Comparison of ENCODE assay signal across 31 cellular contexts in the genomic region with DNA sequence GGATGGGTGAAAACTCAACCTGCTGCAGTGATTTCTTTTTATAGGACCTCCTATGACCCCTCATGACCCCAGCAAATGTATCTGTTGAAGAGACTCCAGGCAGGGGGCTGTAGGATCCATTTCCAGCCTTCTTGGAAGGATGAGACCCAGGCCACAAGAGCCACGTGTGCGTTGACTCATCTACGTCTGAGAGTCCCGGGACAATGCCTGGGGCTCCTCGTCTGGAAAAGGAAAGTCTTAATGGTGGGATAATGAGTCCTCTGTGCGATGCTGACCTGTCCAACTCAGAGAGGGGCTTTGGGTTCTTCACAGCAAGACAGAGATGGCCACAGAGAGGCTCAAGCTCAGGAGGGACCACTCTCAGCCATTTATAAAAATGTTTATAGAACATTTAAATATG.
"Had no signal": no experiment of that assay in that cellular context is flagged by ENCODE, and none has a peak within 500 bp of the region (broad histone marks: within the 10 kb centered on the region; RNA-seq: fewer than 3 reads in every experiment).

No MANE protein-coding gene starts in this region.

- H3K27me3 Mint-ChIP-seq: activated CD4-positive, alpha-beta memory T cell treated with anti-CD3 and anti-CD28 coated beads, Interleukin-2, amount 10 ng/mL, durations not matched to agents 7 days and 5 days; activated CD8-positive, alpha-beta memory T cell treated with anti-CD3 and anti-CD28 coated beads, Interleukin-2, amount 10 ng/mL, durations not matched to agents 7 days and 5 days; activated naive CD8-positive, alpha-beta T cell treated with anti-CD3 and anti-CD28 coated beads, Interleukin-2, amount 10 ng/mL, durations not matched to agents 7 days and 5 days; dendritic cell treated with granulocyte-macrophage colony-stimulating factor and Interleukin-4, amounts not matched to agents 40 ng/mL and 50 ng/mL, for 4 days had no signal

- ATAC-seq: activated CD8-positive, alpha-beta memory T cell treated with anti-CD3 and anti-CD28 coated beads, Interleukin-2, amount 10 ng/mL, durations not matched to agents 7 days and 5 days; activated naive CD4-positive, alpha-beta T cell treated with anti-CD3 and anti-CD28 coated beads, Interleukin-2, amount 50 U/mL, for 72 hours; esophagus mucosa; foreskin keratinocyte; gastroesophageal sphincter; heart right ventricle; WTC11 had no signal

- H3K27ac Mint-ChIP-seq: activated CD4-positive, alpha-beta memory T cell treated with anti-CD3 and anti-CD28 coated beads, Interleukin-2, amount 10 ng/mL, durations not matched to agents 7 days and 5 days; activated CD4-positive, alpha-beta T cell treated with anti-CD3 and anti-CD28 coated beads, Interleukin-2, amount 10 ng/mL, durations not matched to agents 7 days and 5 days; activated CD8-positive, alpha-beta memory T cell treated with anti-CD3 and anti-CD28 coated beads, Interleukin-2, amount 10 ng/mL, durations not matched to agents 7 days and 5 days; activated naive CD4-positive, alpha-beta T cell treated with anti-CD3 and anti-CD28 coated beads, Interleukin-2, amount 10 ng/mL, durations not matched to agents 7 days and 5 days; activated naive CD4-positive, alpha-beta T cell treated with anti-CD3 and anti-CD28 coated beads, Interleukin-2, amount 50 U/mL, for 72 hours; activated naive CD8-positive, alpha-beta T cell treated with anti-CD3 and anti-CD28 coated beads, Interleukin-2, amount 10 ng/mL, durations not matched to agents 7 days and 5 days; activated T-helper 1 cell treated with anti-CD3 and anti-CD28 coated beads, Interleukin-12 subunit alpha, Interleukin-12 subunit beta, Interleukin-2, Interleukin-4 antibody, amounts not matched to agents 30 ng/mL and 10 ng/mL and 1 ng/mL, durations not matched to agents 14 hours and 24 hours and 36 hours; activated T-helper 2 cell treated with anti-CD3 and anti-CD28 coated beads, Interferon-gamma antibody, Interleukin-2, Interleukin-4, amounts not matched to agents 10 μg/mL and 5 μg/mL and 100 μg/mL, durations not matched to agents 14 hours and 24 hours and 36 hours; dendritic cell treated with granulocyte-macrophage colony-stimulating factor and Interleukin-4, amounts not matched to agents 40 ng/mL and 50 ng/mL, for 4 days; endodermal cell; WTC11 had no signal

- H3K9me3 Mint-ChIP-seq: activated naive CD4-positive, alpha-beta T cell treated with anti-CD3 and anti-CD28 coated beads, Interleukin-2, amount 10 ng/mL, durations not matched to agents 7 days and 5 days; activated naive CD4-positive, alpha-beta T cell treated with anti-CD3 and anti-CD28 coated beads, Interleukin-2, amount 50 U/mL, for 72 hours; central memory CD8-positive, alpha-beta T cell had no signal

- FAIRE-seq: astrocyte, bronchial epithelial cell, TTC549 had no signal

- DNase-seq: activated CD4-positive, alpha-beta memory T cell treated with anti-CD3 and anti-CD28 coated beads, Interleukin-2, amount 10 ng/mL, durations not matched to agents 7 days and 5 days; activated CD4-positive, alpha-beta T cell treated with anti-CD3 and anti-CD28 coated beads for 1 hour; activated CD4-positive, alpha-beta T cell treated with anti-CD3 and anti-CD28 coated beads for 4 hours; activated CD4-positive, alpha-beta T cell treated with anti-CD3 and anti-CD28 coated beads, Interleukin-2, amount 10 ng/mL, durations not matched to agents 7 days and 5 days; activated CD4-positive, alpha-beta T cell treated with anti-CD3 and anti-CD28 coated beads, Interleukin-2, amount 50 U/mL, for 4 hours; activated CD8-positive, alpha-beta memory T cell treated with anti-CD3 and anti-CD28 coated beads, Interleukin-2, amount 10 ng/mL, durations not matched to agents 7 days and 5 days; activated CD8-positive, alpha-beta memory T cell treated with anti-CD3 and anti-CD28 coated beads, Interleukin-2, amount 50 U/mL, for 4 hours; activated naive CD4-positive, alpha-beta T cell treated with anti-CD3 and anti-CD28 coated beads, Interleukin-2, amount 10 ng/mL, durations not matched to agents 7 days and 5 days; activated naive CD8-positive, alpha-beta T cell treated with anti-CD3 and anti-CD28 coated beads, Interleukin-2, amount 10 ng/mL, durations not matched to agents 7 days and 5 days; activated T-cell treated with anti-CD3 and anti-CD28 coated beads, Interleukin-2, amount 50 U/mL, for 1 hour; activated T-cell treated with anti-CD3 and anti-CD28 coated beads, Interleukin-2, amount 50 U/mL, for 48 hours; amniotic stem cell; anterior cingulate cortex; brain microvascular endothelial cell; dorsolateral prefrontal cortex; effector memory CD4-positive, alpha-beta T cell; endodermal cell; foreskin keratinocyte; heart right ventricle; T-helper 2 cell had no signal

- H3K36me3 Mint-ChIP-seq: activated CD8-positive, alpha-beta memory T cell treated with anti-CD3 and anti-CD28 coated beads, Interleukin-2, amount 10 ng/mL, durations not matched to agents 7 days and 5 days; activated naive CD4-positive, alpha-beta T cell treated with anti-CD3 and anti-CD28 coated beads, Interleukin-2, amount 10 ng/mL, durations not matched to agents 7 days and 5 days; activated naive CD8-positive, alpha-beta T cell treated with anti-CD3 and anti-CD28 coated beads, Interleukin-2, amount 10 ng/mL, durations not matched to agents 7 days and 5 days had no signal

- H3K4me3 Mint-ChIP-seq: activated CD4-positive, alpha-beta memory T cell treated with anti-CD3 and anti-CD28 coated beads, Interleukin-2, amount 10 ng/mL, durations not matched to agents 7 days and 5 days; activated CD4-positive, alpha-beta T cell treated with anti-CD3 and anti-CD28 coated beads, Interleukin-2, amount 10 ng/mL, durations not matched to agents 7 days and 5 days; activated CD8-positive, alpha-beta memory T cell treated with anti-CD3 and anti-CD28 coated beads, Interleukin-2, amount 10 ng/mL, durations not matched to agents 7 days and 5 days; activated naive CD4-positive, alpha-beta T cell treated with anti-CD3 and anti-CD28 coated beads, Interleukin-2, amount 10 ng/mL, durations not matched to agents 7 days and 5 days; activated naive CD8-positive, alpha-beta T cell treated with anti-CD3 and anti-CD28 coated beads, Interleukin-2, amount 10 ng/mL, durations not matched to agents 7 days and 5 days; activated T-helper 1 cell treated with anti-CD3 and anti-CD28 coated beads, Interleukin-12 subunit alpha, Interleukin-12 subunit beta, Interleukin-2, Interleukin-4 antibody, amounts not matched to agents 30 ng/mL and 10 ng/mL and 1 ng/mL, durations not matched to agents 14 hours and 24 hours and 36 hours; central memory CD8-positive, alpha-beta T cell; dendritic cell treated with granulocyte-macrophage colony-stimulating factor and Interleukin-4, amounts not matched to agents 40 ng/mL and 50 ng/mL, for 4 days; endodermal cell; WTC11 had no signal

- H3K4me1 Mint-ChIP-seq: activated CD4-positive, alpha-beta memory T cell treated with anti-CD3 and anti-CD28 coated beads, Interleukin-2, amount 10 ng/mL, durations not matched to agents 7 days and 5 days; activated CD4-positive, alpha-beta T cell treated with anti-CD3 and anti-CD28 coated beads, Interleukin-2, amount 10 ng/mL, durations not matched to agents 7 days and 5 days; activated CD8-positive, alpha-beta memory T cell treated with anti-CD3 and anti-CD28 coated beads, Interleukin-2, amount 10 ng/mL, durations not matched to agents 7 days and 5 days; activated naive CD4-positive, alpha-beta T cell treated with anti-CD3 and anti-CD28 coated beads, Interleukin-2, amount 10 ng/mL, durations not matched to agents 7 days and 5 days; activated naive CD8-positive, alpha-beta T cell treated with anti-CD3 and anti-CD28 coated beads, Interleukin-2, amount 10 ng/mL, durations not matched to agents 7 days and 5 days; central memory CD8-positive, alpha-beta T cell had no signal
